In genomic region chr16:73717266-73718057, GRCh38 we compare ENCODE assay signal across 13 cellular contexts.
DNase-seq lines count a peak whose midpoint lies in the region; ATAC-seq, FAIRE-seq and TF ChIP-seq lines count a peak whose summit lies in the region.
"Had no signal": no experiment of that assay in that cellular context is flagged by ENCODE, and none has a peak within 500 bp of the region (broad histone marks: within the 10 kb centered on the region; RNA-seq: fewer than 3 reads in every experiment).

No MANE protein-coding gene starts in this region.

- H3K4me3 ChIP-seq in lung, result no peak overlapping the region
- H3K4me3 ChIP-seq: BLaER1, K562 had no signal

- H3K27me3 ChIP-seq in lung (ENCODE audit: control insufficient read depth, insufficient read depth), result no peaks in the 10 kb centered on the region
- H3K27me3 ChIP-seq: BLaER1 had no signal

- ATAC-seq in lung (ENCODE audit: insufficient read depth, low FRiP score), result peak; percentile 53
- ATAC-seq: HCT116, K562 had no signal

- no peak for TF ChIP-seq CTCF in lung (IDR thresholded peaks at IDR 0.05; ENCODE audit: control extremely low read depth, extremely low read depth)

- H3K4me1 ChIP-seq in lung (ENCODE audit: control insufficient read depth in 2 of 2, insufficient read depth in 2 of 2, low read length in 2 of 2), result no peaks in the 10 kb centered on the region
- H3K4me1 ChIP-seq: BLaER1 had no signal

- no peaks in the 10 kb centered on the region for H3K9me3 ChIP-seq in lung (ENCODE audit: control insufficient read depth in 2 of 2, insufficient read depth in 1 of 2, low read length in 1 of 2)
- H3K9me3 ChIP-seq: BLaER1 had no signal

- peak; percentile 21 to 23 for DNase-seq in NCI-H187 (lab: John Stamatoyannopoulos, UW)
- DNase-seq in astrocyte of the hippocampus (ENCODE audit: low read depth, low spot score), result peak; percentile 46
- no peak for DNase-seq in lung (ENCODE audit: low spot score)
- peak; percentile 37 for DNase-seq in superior temporal gyrus (ENCODE audit: extremely low spot score)
- DNase-seq in DMS 273 treated with DMSO at 0.1 percent for 48 hours (lab: John Stamatoyannopoulos, UW), result no peak
- DNase-seq in frontal cortex (ENCODE audit: low spot score in 2 of 2), result no peak
- DNase-seq in epidermal melanocyte (ENCODE audit: insufficient read length, low spot score), result no peak
- DNase-seq: NCI-H1092, NCI-H1930, NCI-H524 treated with DMSO at 0.1 percent for 48 hours had no signal

- no peak overlapping the region for H3K27ac ChIP-seq in lung (ENCODE audit: low read depth in 1 of 2, low read length in 1 of 2)
- H3K27ac ChIP-seq: BLaER1 had no signal

- FAIRE-seq in frontal cortex (lab: Jason Lieb, UNC), result no peak
- FAIRE-seq: K562 had no signal

- H3K36me3 ChIP-seq in lung (ENCODE audit: control insufficient read depth in 2 of 2, insufficient read depth in 2 of 2, low read length in 2 of 2), result no peaks in the 10 kb centered on the region
- H3K36me3 ChIP-seq: BLaER1 had no signal

- WGBS in lung, 2 donors, result 66 to 76% methylated on average over 12 of the region's 12 CpGs

Comparison
In these comparisons a context has a peak if more than half of its experiments do, and no peak if none do; other contexts are left out.
1. DNase-seq: peak in NCI-H187 (2 of 2), astrocyte of the hippocampus (single experiment) and superior temporal gyrus (single experiment); none in lung (single experiment), DMS 273 treated with DMSO at 0.1 percent for 48 hours (single experiment), frontal cortex (0 of 2) and epidermal melanocyte (single experiment).